8 cellular contexts compared by ENCODE assay signal in genomic region chr6:41780623-41781301, GRCh38. TPM values are rescaled to one million over a fixed set of nuclear protein-coding genes. Genes with fewer than 3 reads are reported as not detected.
DNase-seq lines count a peak whose midpoint lies in the region; ATAC-seq and TF ChIP-seq lines count a peak whose summit lies in the region.

A gene with protein sequence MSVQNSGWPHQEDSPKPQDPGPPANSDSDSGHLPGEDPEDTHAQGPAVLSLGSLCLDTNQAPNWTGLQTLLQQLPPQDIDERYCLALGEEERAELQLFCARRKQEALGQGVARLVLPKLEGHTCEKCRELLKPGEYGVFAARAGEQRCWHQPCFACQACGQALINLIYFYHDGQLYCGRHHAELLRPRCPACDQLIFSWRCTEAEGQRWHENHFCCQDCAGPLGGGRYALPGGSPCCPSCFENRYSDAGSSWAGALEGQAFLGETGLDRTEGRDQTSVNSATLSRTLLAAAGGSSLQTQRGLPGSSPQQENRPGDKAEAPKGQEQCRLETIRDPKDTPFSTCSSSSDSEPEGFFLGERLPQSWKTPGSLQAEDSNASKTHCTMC (plus strand): TSS chr6:41780782. CDS start chr6:41783474, 2,692 bp downstream.

- H3K27me3 ChIP-seq in Caco-2 (replicated peaks; ENCODE audit: control insufficient read depth, insufficient read depth, low read length) (no peaks in the 10 kb centered on the region), HUES64 (ENCODE audit: insufficient read depth, low read length) (peaks cover 49% of the 10 kb centered on the region), left ventricle myocardium inferior (ENCODE audit: low read depth) (no peaks in the 10 kb centered on the region), psoas muscle (ENCODE audit: insufficient read depth in 3 of 3, low read length in 2 of 3) (no peaks in the 10 kb centered on the region)

- no peak for ATAC-seq in activated naive CD8-positive, alpha-beta T cell treated with anti-CD3 and anti-CD28 coated beads, Interleukin-2, amount 10 ng/mL, durations not matched to agents 7 days and 5 days (ENCODE audit: low read depth)
- peak; percentile 9 to 60 (median 24) for ATAC-seq in psoas muscle

- H3K4me3 ChIP-seq in Caco-2 (ENCODE audit: low read depth, low read length) = peak within 1 kb of the TSS; percentile 82
- H3K4me3 ChIP-seq in HUES64 (ENCODE audit: low read length) = peak within 1 kb of the TSS; percentile 87
- peak within 1 kb of the TSS; percentile 96 for H3K4me3 ChIP-seq in left ventricle myocardium inferior
- H3K4me3 ChIP-seq in psoas muscle = peak within 1 kb of the TSS; percentile 91

- no peaks in the 10 kb centered on the region for H3K9me3 ChIP-seq in Caco-2
- H3K9me3 ChIP-seq in HUES64 (ENCODE audit: insufficient read depth, low read depth, low read length) = no peaks in the 10 kb centered on the region
- no peaks in the 10 kb centered on the region for H3K9me3 ChIP-seq in left ventricle myocardium inferior (replicated peaks)
- H3K9me3 ChIP-seq in psoas muscle = no peaks in the 10 kb centered on the region

- H3K9me3 Mint-ChIP-seq in Caco-2 (ENCODE audit: unreplicated experiment) = no peaks in the 10 kb centered on the region
- no peaks in the 10 kb centered on the region for H3K9me3 Mint-ChIP-seq in activated naive CD8-positive, alpha-beta T cell treated with anti-CD3 and anti-CD28 coated beads, Interleukin-2, amount 10 ng/mL, durations not matched to agents 7 days and 5 days

- BruUV-seq in Caco-2 (replicated peaks; lab: Mats Ljungman, UMichigan) = no TSS peak

- H3K4me3 Mint-ChIP-seq in Caco-2 (ENCODE audit: unreplicated experiment) = peak within 1 kb of the TSS; percentile 88
- peak within 1 kb of the TSS; percentile 90 for H3K4me3 Mint-ChIP-seq in activated naive CD8-positive, alpha-beta T cell treated with anti-CD3 and anti-CD28 coated beads, Interleukin-2, amount 10 ng/mL, durations not matched to agents 7 days and 5 days

- H3K36me3 ChIP-seq in Caco-2 (ENCODE audit: control insufficient read depth, insufficient read depth, low read length) (peaks cover 3% of the 10 kb centered on the region), HUES64 (ENCODE audit: insufficient read depth, low read length) (peaks cover 4% of the 10 kb centered on the region; the same call in 1 of the 2 replicates), left ventricle myocardium inferior (peaks cover 26% of the 10 kb centered on the region), psoas muscle (ENCODE audit: insufficient read depth in 1 of 2, low read depth in 1 of 2) (peaks cover 0 to 9% of the 10 kb centered on the region in 2 donors)

- H3K36me3 Mint-ChIP-seq in Caco-2 (ENCODE audit: insufficient read depth, unreplicated experiment) = peaks cover 6% of the 10 kb centered on the region
- no peaks in the 10 kb centered on the region for H3K36me3 Mint-ChIP-seq in activated naive CD8-positive, alpha-beta T cell treated with anti-CD3 and anti-CD28 coated beads, Interleukin-2, amount 10 ng/mL, durations not matched to agents 7 days and 5 days

- H3K27me3 Mint-ChIP-seq in Caco-2 (ENCODE audit: insufficient read depth, unreplicated experiment) = no peaks in the 10 kb centered on the region
- H3K27me3 Mint-ChIP-seq in activated naive CD8-positive, alpha-beta T cell treated with anti-CD3 and anti-CD28 coated beads, Interleukin-2, amount 10 ng/mL, durations not matched to agents 7 days and 5 days = peaks cover 18% of the 10 kb centered on the region

- intact Hi-C loops in Caco-2 (cut with micrococcal nuclease; ENCODE audit: unreplicated experiment) (loop anchor here (1.0 kb wide), 2 partner anchors 156 to 264 kb away; no protein-coding TSS in a partner anchor), left ventricle myocardium inferior (cut with micrococcal nuclease) (loop anchor here (10.0 kb wide), 1 partner anchor 264 kb away; no protein-coding TSS in a partner anchor), psoas muscle (cut with DNase I) (loop anchor here (1.0 to 10.0 kb wide), 3 partner anchors 114 to 264 kb away; partner anchors contain the start of gene USP49 (in 1 of the 2))

- 0 out of 2 replicates have a peak, but pooled peaks cover 3% of the 10 kb centered on the region for H3K4me1 ChIP-seq in Caco-2
- 0 out of 2 replicates have a peak, but pooled peaks cover 3% of the 10 kb centered on the region for H3K4me1 ChIP-seq in HUES64 (ENCODE audit: insufficient read depth, low read length)
- H3K4me1 ChIP-seq in left ventricle myocardium inferior = peaks cover 74% of the 10 kb centered on the region
- peaks cover 13% of the 10 kb centered on the region for H3K4me1 ChIP-seq in psoas muscle

- DNase-seq in Caco-2 (peak in 1 of 2 experiments; percentile 52), left ventricle myocardium inferior (peak; percentile 59), psoas muscle (peak; percentile 47 to 66), NCI-H1694 (lab: John Stamatoyannopoulos, UW) (no peak), NCI-H1930 (lab: John Stamatoyannopoulos, UW) (no peak), NCI-H446 treated with DMSO at 0.1 percent for 48 hours (lab: John Stamatoyannopoulos, UW) (no peak)
- no peak for DNase-seq in activated naive CD8-positive, alpha-beta T cell treated with anti-CD3 and anti-CD28 coated beads, Interleukin-2, amount 10 ng/mL, durations not matched to agents 7 days and 5 days

- peaks cover 18% of the 10 kb centered on the region for H3K4me1 Mint-ChIP-seq in Caco-2 (ENCODE audit: low read depth, unreplicated experiment)
- H3K4me1 Mint-ChIP-seq in activated naive CD8-positive, alpha-beta T cell treated with anti-CD3 and anti-CD28 coated beads, Interleukin-2, amount 10 ng/mL, durations not matched to agents 7 days and 5 days = peaks cover 12% of the 10 kb centered on the region

- POLR2A ChIA-PET in Caco-2 (lab: Charles Lee) = no interaction called here
- POLR2A ChIA-PET in activated naive CD8-positive, alpha-beta T cell treated with anti-CD3 and anti-CD28 coated beads, Interleukin-2, amount 10 ng/mL, durations not matched to agents 7 days and 5 days (lab: Charles Lee) = interaction anchor here (1.2 to 2.1 kb wide), 3 partner anchors 263 to 267 kb away, joined by 3 to 8 read pairs (median 4); no protein-coding TSS in a partner anchor

- CTCF ChIA-PET in Caco-2 (lab: Charles Lee) = interaction anchor here (0.7 to 1.0 kb wide), 2 partner anchors 47 to 263 kb away, joined by 5 to 6 read pairs; no protein-coding TSS in a partner anchor

- H3K27ac ChIP-seq in HUES64 (ENCODE audit: low read depth, low read length) = no peak within 1 kb of the TSS
- H3K27ac ChIP-seq in left ventricle myocardium inferior (replicated peaks) = peak within 1 kb of the TSS; percentile 98
- peak within 1 kb of the TSS; percentile 75 for H3K27ac ChIP-seq in psoas muscle

- WGBS in HUES64 = 1% methylated on average over 31 of the region's 36 CpGs
- 1% methylated on average over 28 to 36 of the region's 36 CpGs for WGBS in psoas muscle, 3 donors

- H3K27ac Mint-ChIP-seq in Caco-2 (ENCODE audit: unreplicated experiment) = peak within 1 kb of the TSS; percentile 74
- H3K27ac Mint-ChIP-seq in activated naive CD8-positive, alpha-beta T cell treated with anti-CD3 and anti-CD28 coated beads, Interleukin-2, amount 10 ng/mL, durations not matched to agents 7 days and 5 days = peak within 1 kb of the TSS; percentile 72

- no peak for TF ChIP-seq CTCF in Caco-2 (IDR thresholded peaks at IDR 0.05; ENCODE audit: insufficient read depth in 1 of 2, low read depth in 1 of 2, low read length in 1 of 2, severe bottlenecking in 1 of 2, unreplicated experiment in 1 of 2)
- no peak for TF ChIP-seq CTCF in left ventricle myocardium inferior (IDR thresholded peaks at IDR 0.05; ENCODE audit: borderline replicate concordance)
- TF ChIP-seq CTCF in psoas muscle (IDR thresholded peaks at IDR 0.05) = no peak

- peak within 1 kb of the TSS; percentile 69; the same call in 1 of the 2 replicates for H3K9ac ChIP-seq in HUES64 (ENCODE audit: low read depth, low read length)

RNA-seq across cellular contexts. Expression of the gene that starts here (rescaled TPM):
- 1.8 and 2.8 TPM in 2 replicates for total RNA-seq in Caco-2 (2022)
- not detected for polyA plus RNA-seq in HUES64 (2013, experiment 1 of 2)
- polyA plus RNA-seq in HUES64 (2013, experiment 2 of 2) = not detected
- not detected for total RNA-seq in activated naive CD8-positive, alpha-beta T cell treated with anti-CD3 and anti-CD28 coated beads, Interleukin-2, amount 10 ng/mL, durations not matched to agents 7 days and 5 days
- 0.88 TPM for total RNA-seq in left ventricle myocardium inferior
- total RNA-seq in psoas muscle = under 1 TPM in 3 of 4 donors, not detected in 1; 0.46 to 0.92 (median 0.80) TPM
- under 1 TPM in 2 of 3 donors, not detected in 1; 0.49 to 0.70 TPM for polyA plus RNA-seq in psoas muscle

Comparison
In these comparisons a context has a peak if more than half of its experiments do, and no peak if none do; other contexts are left out.
1. Peak in DNase-seq, H3K4me3 ChIP-seq and H3K27ac ChIP-seq in left ventricle myocardium inferior; RNA of the gene not detected or under 1 TPM.
2. Peak in DNase-seq, ATAC-seq, H3K4me3 ChIP-seq and H3K27ac ChIP-seq in psoas muscle; RNA of the gene not detected or under 1 TPM.